ENCODE assay signal across 15 cellular contexts in the genomic region with DNA sequence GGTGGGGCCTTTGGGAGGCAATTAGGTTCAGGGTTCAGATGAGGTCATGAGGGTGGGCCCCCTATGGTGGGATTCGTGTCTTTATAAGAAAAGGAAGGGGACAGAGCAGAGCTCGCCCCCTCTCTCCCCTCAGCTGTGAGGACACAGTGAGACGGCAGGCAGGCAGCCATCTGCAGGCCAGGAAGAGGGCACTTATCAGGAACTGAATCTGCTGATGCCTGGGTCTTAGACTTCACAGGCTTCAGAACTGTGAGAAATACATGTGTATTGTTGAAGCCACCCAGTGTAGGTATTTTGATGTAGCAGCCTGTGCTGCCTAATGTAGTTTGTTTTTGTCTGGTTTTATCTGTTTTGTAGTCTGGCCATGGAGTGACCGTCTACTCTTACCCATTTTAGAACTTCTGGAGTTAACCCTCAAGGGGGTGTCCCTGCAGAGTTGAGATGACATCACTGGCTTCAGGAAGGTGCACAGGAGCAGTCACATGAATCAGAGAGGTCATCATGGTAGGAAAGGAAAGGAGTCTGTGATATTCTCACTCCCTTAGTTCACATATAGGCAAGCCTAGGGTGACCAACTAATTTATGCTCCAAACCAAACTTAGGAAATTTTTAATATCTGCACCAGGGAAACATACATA.
A peak's percentile ranks its signal among the peaks of the same experiment; 100 is the strongest.
DNase-seq lines count a peak whose midpoint lies in the region; ATAC-seq and TF ChIP-seq lines count a peak whose summit lies in the region.
"Had no signal": no experiment of that assay in that cellular context is flagged by ENCODE, and none has a peak within 500 bp of the region (broad histone marks: within the 10 kb centered on the region; RNA-seq: fewer than 3 reads in every experiment).

No MANE protein-coding gene starts in this region.

- DNase-seq in Ammon's horn (ENCODE audit: low spot score) (peak; percentile 40), GM13977 (ENCODE audit: low spot score) (peak; percentile 25), NAMALWA (ENCODE audit: low spot score) (peak; percentile 15), globus pallidus (ENCODE audit: low spot score) (peak; percentile 20), NCI-H345 (lab: John Stamatoyannopoulos, UW) (no peak), psoas muscle (no peak), posterior cingulate gyrus (no peak)
- no peak for DNase-seq in activated naive CD4-positive, alpha-beta T cell treated with Interleukin-2 at 50 U/mL for 16 hours
- DNase-seq: activated CD4-positive, alpha-beta T cell treated with anti-CD3 and anti-CD28 coated beads for 36 hours; activated T-cell treated with anti-CD3 and anti-CD28 coated beads for 4 hours; Calu3; left lung; NCI-H2029; NCI-H69 had no signal

- no peak overlapping the region for H3K27ac ChIP-seq in psoas muscle
- H3K27ac ChIP-seq: left lung, RWPE1 had no signal

- in situ Hi-C loops in GM13977 (cut with MboI; ENCODE audit: low pct_unique_long_range_greater_than_20kb, low sequenced_read_pairs, unreplicated experiment), result no loop called here

- no peak overlapping the region for H3K4me3 ChIP-seq in psoas muscle
- H3K4me3 ChIP-seq: left lung had no signal

- no peaks in the 10 kb centered on the region for H3K36me3 ChIP-seq in psoas muscle (ENCODE audit: insufficient read depth in 1 of 2, low read depth in 1 of 2)
- H3K36me3 ChIP-seq: left lung had no signal

- intact Hi-C loops in psoas muscle (cut with DNase I), result no loop called here
- intact Hi-C loops in posterior cingulate gyrus (cut with DNase I), result no loop called here

- H3K9me3 ChIP-seq in psoas muscle, result no peaks in the 10 kb centered on the region
- H3K9me3 ChIP-seq: left lung had no signal

- WGBS in psoas muscle, 3 donors, result 66 to 79% (median 71%) methylated on average over 4 of the region's 4 CpGs

- no peak for ATAC-seq in psoas muscle
- ATAC-seq: activated CD4-positive, alpha-beta T cell treated with anti-CD3 and anti-CD28 coated beads for 36 hours; left lung had no signal

- H3K27me3 ChIP-seq in psoas muscle (ENCODE audit: insufficient read depth in 3 of 3, low read length in 2 of 3), result no peaks in the 10 kb centered on the region
- H3K27me3 ChIP-seq: left lung had no signal

- H3K4me1 ChIP-seq in psoas muscle, result no peaks in the 10 kb centered on the region

- TF ChIP-seq CTCF in GM13977 (IDR thresholded peaks at IDR 0.05; ENCODE audit: extremely low read depth, insufficient read depth, missing control alignments) (no peak), psoas muscle (IDR thresholded peaks at IDR 0.05) (no peak)

Comparison
In these comparisons a context has a peak if more than half of its experiments do, and no peak if none do; other contexts are left out.
1. DNase-seq: peak in Ammon's horn (single experiment), GM13977 (single experiment), NAMALWA (single experiment) and globus pallidus (single experiment); none in NCI-H345 (single experiment), psoas muscle (0 of 2), posterior cingulate gyrus (0 of 10) and activated naive CD4-positive, alpha-beta T cell treated with Interleukin-2 at 50 U/mL for 16 hours (single experiment).